8 cellular contexts compared by ENCODE assay signal in genomic region chr7:141649865-141650499, GRCh38. TPM values are rescaled to one million over a fixed set of nuclear protein-coding genes. Genes with fewer than 3 reads are reported as not detected.
DNase-seq lines count a peak whose midpoint lies in the region; ATAC-seq and TF ChIP-seq lines count a peak whose summit lies in the region.

No MANE protein-coding gene starts in this region.

- DNase-seq in AG04449 (ENCODE audit: low read depth, low spot score) (peak; percentile 68), GM13977 (ENCODE audit: low spot score) (peak; percentile 68), NCI-H146 treated with DMSO at 0.1 percent for 48 hours (lab: John Stamatoyannopoulos, UW; ENCODE audit: unreplicated experiment) (peak; percentile 29), T-helper 17 cell (no peak), epithelial cell of esophagus (ENCODE audit: low read depth) (peak; percentile 79), middle frontal gyrus (ENCODE audit: extremely low spot score, low spot score) (peak; percentile 83)
- DNase-seq in effector memory CD4-positive, alpha-beta T cell: no peak

- POLR2A ChIA-PET in AG04449 (lab: Yijun Ruan, JAX): interaction anchor here (1.1 kb wide), 1 partner anchor 94 kb away, joined by 3 read pairs; no protein-coding TSS in a partner anchor

- H3K27me3 ChIP-seq in effector memory CD4-positive, alpha-beta T cell (replicated peaks; ENCODE audit: control insufficient read depth, insufficient read depth, low read length, poor library complexity, severe bottlenecking): no peaks in the 10 kb centered on the region

- H3K9me3 ChIP-seq in T-helper 17 cell (ENCODE audit: control insufficient read depth, low read length, poor library complexity, severe bottlenecking): no peaks in the 10 kb centered on the region
- no peaks in the 10 kb centered on the region for H3K9me3 ChIP-seq in effector memory CD4-positive, alpha-beta T cell (ENCODE audit: control insufficient read depth, low read length)

- in situ Hi-C loops in GM13977 (cut with MboI; ENCODE audit: low pct_unique_long_range_greater_than_20kb, low sequenced_read_pairs, unreplicated experiment): no loop called here

- no peak overlapping the region for H3K4me3 Mint-ChIP-seq in T-helper 17 cell

- CTCF ChIA-PET in AG04449 (lab: Yijun Ruan, JAX): interaction anchor here (0.5 to 3.3 kb wide), 31 partner anchors 8 to 990 kb away, joined by 3 to 30 read pairs (median 4); partner anchors contain the start of genes AGK, DENND11, MRPS33 and SSBP1

- TF ChIP-seq CTCF in AG04449 (IDR thresholded peaks at IDR 0.05; ENCODE audit: insufficient read depth, low read length, missing control alignments): peak; percentile 77
- TF ChIP-seq CTCF in GM13977 (IDR thresholded peaks at IDR 0.05; ENCODE audit: extremely low read depth, insufficient read depth, missing control alignments): peak; percentile 79
- peak; percentile 82 for TF ChIP-seq CTCF in epithelial cell of esophagus (IDR thresholded peaks at IDR 0.05; ENCODE audit: insufficient read depth, low read depth, low read length, missing control alignments)

- peaks cover 12% of the 10 kb centered on the region for H3K36me3 ChIP-seq in effector memory CD4-positive, alpha-beta T cell (ENCODE audit: control insufficient read depth, insufficient read depth, low read length)

- peak; percentile 81 for ATAC-seq in HG02885 (IDR thresholded peaks at IDR 0.05; ENCODE audit: poor library complexity, unreplicated experiment)
- ATAC-seq in T-helper 17 cell: peak; percentile 41

- H3K36me3 Mint-ChIP-seq in T-helper 17 cell (ENCODE audit: low read depth): no peaks in the 10 kb centered on the region

- H3K27ac ChIP-seq in effector memory CD4-positive, alpha-beta T cell (ENCODE audit: insufficient read depth, low read length, poor library complexity, severe bottlenecking): no peak overlapping the region

- no peaks in the 10 kb centered on the region for H3K27me3 Mint-ChIP-seq in T-helper 17 cell

- H3K4me3 ChIP-seq in AG04449 (ENCODE audit: low read depth, low read length) (no peak overlapping the region), epithelial cell of esophagus (ENCODE audit: low read length) (no peak overlapping the region)
- H3K4me3 ChIP-seq in effector memory CD4-positive, alpha-beta T cell (ENCODE audit: insufficient read depth, low read depth, low read length, poor library complexity, severe bottlenecking): no peak overlapping the region

- no peaks in the 10 kb centered on the region for H3K4me1 ChIP-seq in effector memory CD4-positive, alpha-beta T cell (ENCODE audit: control insufficient read depth, insufficient read depth, low read length, poor library complexity, severe bottlenecking)

- peaks cover 13% of the 10 kb centered on the region for H3K4me1 Mint-ChIP-seq in T-helper 17 cell

- peak overlapping the region; percentile 66 for H3K27ac Mint-ChIP-seq in T-helper 17 cell

RNA-seq across cellular contexts. Expression of gene DENND11, which starts 52.0 kb away (rescaled TPM):
- total RNA-seq in T-helper 17 cell: 10 to 100 TPM; 34.1 to 37.6 TPM

RNA-seq across cellular contexts. Expression of gene WEE2, which starts 58.2 kb away (rescaled TPM):
- not detected for total RNA-seq in T-helper 17 cell

Comparison
In these comparisons a context has a peak if more than half of its experiments do, and no peak if none do; other contexts are left out.
1. DNase-seq: peak in AG04449 (single experiment), GM13977 (single experiment), NCI-H146 treated with DMSO at 0.1 percent for 48 hours (single experiment), epithelial cell of esophagus (single experiment) and middle frontal gyrus (single experiment); none in T-helper 17 cell (0 of 3) and effector memory CD4-positive, alpha-beta T cell (0 of 3).
2. Peak in every context shown above with its lines, with median percentiles within 50 percentile points of each other: CTCF ChIP-seq.